Comparison of ENCODE assay signal across 1 cellular context in the genomic region with DNA sequence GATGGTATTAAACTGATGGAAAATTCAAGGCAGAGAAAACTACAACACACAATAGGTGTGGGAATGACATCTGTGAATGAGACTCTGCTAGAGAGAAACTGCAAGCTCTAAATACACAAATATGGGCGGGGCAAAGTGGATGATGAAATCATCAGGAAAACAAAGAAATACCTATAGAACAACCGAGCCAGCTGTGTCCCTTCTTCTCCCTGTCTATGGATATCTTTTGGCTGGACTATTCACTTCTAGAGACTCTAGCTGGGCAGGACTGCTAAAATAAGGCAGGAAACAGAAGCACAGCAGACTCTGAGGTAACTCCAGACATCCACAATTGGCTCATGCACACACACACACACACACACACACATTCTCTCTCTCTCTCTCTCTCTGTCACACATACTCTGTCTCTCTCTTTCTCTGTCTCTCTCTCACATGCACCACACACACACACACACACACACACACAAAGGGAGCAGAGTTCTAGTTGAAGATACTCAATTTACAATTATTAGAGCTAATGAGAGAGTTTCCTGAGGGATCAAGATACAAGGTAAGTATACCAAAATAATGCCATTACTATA.
A peak's percentile ranks its signal among the peaks of the same experiment; 100 is the strongest.
TF ChIP-seq lines count a peak whose summit lies in the region.

No MANE protein-coding gene starts in this region.

TF ChIP-seq in H1, 55 proteins besides CTCF, POLR2A, EP300 and RAD21:
- peak; percentile 70 for TF ChIP-seq CEBPB (IDR thresholded peaks at IDR 0.05; ENCODE audit: low read depth, low read length)
- TF ChIP-seq, protein P1, sequence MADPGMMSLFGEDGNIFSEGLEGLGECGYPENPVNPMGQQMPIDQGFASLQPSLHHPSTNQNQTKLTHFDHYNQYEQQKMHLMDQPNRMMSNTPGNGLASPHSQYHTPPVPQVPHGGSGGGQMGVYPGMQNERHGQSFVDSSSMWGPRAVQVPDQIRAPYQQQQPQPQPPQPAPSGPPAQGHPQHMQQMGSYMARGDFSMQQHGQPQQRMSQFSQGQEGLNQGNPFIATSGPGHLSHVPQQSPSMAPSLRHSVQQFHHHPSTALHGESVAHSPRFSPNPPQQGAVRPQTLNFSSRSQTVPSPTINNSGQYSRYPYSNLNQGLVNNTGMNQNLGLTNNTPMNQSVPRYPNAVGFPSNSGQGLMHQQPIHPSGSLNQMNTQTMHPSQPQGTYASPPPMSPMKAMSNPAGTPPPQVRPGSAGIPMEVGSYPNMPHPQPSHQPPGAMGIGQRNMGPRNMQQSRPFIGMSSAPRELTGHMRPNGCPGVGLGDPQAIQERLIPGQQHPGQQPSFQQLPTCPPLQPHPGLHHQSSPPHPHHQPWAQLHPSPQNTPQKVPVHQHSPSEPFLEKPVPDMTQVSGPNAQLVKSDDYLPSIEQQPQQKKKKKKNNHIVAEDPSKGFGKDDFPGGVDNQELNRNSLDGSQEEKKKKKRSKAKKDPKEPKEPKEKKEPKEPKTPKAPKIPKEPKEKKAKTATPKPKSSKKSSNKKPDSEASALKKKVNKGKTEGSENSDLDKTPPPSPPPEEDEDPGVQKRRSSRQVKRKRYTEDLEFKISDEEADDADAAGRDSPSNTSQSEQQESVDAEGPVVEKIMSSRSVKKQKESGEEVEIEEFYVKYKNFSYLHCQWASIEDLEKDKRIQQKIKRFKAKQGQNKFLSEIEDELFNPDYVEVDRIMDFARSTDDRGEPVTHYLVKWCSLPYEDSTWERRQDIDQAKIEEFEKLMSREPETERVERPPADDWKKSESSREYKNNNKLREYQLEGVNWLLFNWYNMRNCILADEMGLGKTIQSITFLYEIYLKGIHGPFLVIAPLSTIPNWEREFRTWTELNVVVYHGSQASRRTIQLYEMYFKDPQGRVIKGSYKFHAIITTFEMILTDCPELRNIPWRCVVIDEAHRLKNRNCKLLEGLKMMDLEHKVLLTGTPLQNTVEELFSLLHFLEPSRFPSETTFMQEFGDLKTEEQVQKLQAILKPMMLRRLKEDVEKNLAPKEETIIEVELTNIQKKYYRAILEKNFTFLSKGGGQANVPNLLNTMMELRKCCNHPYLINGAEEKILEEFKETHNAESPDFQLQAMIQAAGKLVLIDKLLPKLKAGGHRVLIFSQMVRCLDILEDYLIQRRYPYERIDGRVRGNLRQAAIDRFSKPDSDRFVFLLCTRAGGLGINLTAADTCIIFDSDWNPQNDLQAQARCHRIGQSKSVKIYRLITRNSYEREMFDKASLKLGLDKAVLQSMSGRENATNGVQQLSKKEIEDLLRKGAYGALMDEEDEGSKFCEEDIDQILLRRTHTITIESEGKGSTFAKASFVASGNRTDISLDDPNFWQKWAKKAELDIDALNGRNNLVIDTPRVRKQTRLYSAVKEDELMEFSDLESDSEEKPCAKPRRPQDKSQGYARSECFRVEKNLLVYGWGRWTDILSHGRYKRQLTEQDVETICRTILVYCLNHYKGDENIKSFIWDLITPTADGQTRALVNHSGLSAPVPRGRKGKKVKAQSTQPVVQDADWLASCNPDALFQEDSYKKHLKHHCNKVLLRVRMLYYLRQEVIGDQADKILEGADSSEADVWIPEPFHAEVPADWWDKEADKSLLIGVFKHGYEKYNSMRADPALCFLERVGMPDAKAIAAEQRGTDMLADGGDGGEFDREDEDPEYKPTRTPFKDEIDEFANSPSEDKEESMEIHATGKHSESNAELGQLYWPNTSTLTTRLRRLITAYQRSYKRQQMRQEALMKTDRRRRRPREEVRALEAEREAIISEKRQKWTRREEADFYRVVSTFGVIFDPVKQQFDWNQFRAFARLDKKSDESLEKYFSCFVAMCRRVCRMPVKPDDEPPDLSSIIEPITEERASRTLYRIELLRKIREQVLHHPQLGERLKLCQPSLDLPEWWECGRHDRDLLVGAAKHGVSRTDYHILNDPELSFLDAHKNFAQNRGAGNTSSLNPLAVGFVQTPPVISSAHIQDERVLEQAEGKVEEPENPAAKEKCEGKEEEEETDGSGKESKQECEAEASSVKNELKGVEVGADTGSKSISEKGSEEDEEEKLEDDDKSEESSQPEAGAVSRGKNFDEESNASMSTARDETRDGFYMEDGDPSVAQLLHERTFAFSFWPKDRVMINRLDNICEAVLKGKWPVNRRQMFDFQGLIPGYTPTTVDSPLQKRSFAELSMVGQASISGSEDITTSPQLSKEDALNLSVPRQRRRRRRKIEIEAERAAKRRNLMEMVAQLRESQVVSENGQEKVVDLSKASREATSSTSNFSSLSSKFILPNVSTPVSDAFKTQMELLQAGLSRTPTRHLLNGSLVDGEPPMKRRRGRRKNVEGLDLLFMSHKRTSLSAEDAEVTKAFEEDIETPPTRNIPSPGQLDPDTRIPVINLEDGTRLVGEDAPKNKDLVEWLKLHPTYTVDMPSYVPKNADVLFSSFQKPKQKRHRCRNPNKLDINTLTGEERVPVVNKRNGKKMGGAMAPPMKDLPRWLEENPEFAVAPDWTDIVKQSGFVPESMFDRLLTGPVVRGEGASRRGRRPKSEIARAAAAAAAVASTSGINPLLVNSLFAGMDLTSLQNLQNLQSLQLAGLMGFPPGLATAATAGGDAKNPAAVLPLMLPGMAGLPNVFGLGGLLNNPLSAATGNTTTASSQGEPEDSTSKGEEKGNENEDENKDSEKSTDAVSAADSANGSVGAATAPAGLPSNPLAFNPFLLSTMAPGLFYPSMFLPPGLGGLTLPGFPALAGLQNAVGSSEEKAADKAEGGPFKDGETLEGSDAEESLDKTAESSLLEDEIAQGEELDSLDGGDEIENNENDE (IDR thresholded peaks at IDR 0.05; ENCODE audit: insufficient replicate concordance, low read length), result no peak
